9 cellular contexts compared by ENCODE assay signal in the genomic region with DNA sequence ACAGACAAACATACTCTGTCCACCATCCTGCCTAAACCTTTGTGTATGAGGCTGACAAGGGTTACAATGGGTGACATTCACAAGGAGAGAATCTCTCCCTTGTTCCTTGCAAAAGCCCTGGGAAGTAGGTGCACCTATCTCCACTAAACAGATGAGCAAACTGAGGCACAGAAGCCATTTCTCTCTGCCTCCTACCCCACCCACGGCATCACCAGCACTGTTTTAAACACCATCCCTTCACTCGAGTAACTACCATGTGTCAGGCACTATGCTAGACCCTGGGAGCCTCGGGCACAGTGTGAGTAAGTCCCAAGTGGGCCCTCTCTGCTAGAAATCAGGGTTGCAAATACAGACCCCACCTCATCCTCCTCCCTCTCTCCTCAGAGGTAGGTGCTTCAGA. TPM values are rescaled to one million over a fixed set of nuclear protein-coding genes. Genes with fewer than 3 reads are reported as not detected.
A peak's percentile ranks its signal among the peaks of the same experiment; 100 is the strongest.
DNase-seq lines count a peak whose midpoint lies in the region; ATAC-seq and TF ChIP-seq lines count a peak whose summit lies in the region.
"Had no signal": no experiment of that assay in that cellular context is flagged by ENCODE, and none has a peak within 500 bp of the region (broad histone marks: within the 10 kb centered on the region; RNA-seq: fewer than 3 reads in every experiment).

No MANE protein-coding gene starts in this region.

- H3K27ac ChIP-seq in Panc1 (ENCODE audit: low read length) (peak overlapping the region; percentile 86), esophagus (ENCODE audit: low read depth in 2 of 2, low read length in 1 of 2) (no peak overlapping the region), parathyroid adenoma (no peak overlapping the region)

- H3K27me3 ChIP-seq in Panc1 (ENCODE audit: control insufficient read depth, insufficient read depth, low read length) = no peaks in the 10 kb centered on the region
- H3K27me3 ChIP-seq in esophagus (ENCODE audit: control insufficient read depth in 1 of 2, insufficient read depth in 2 of 2, low read length in 2 of 2) = no peaks in the 10 kb centered on the region
- no peaks in the 10 kb centered on the region for H3K27me3 ChIP-seq in parathyroid adenoma (ENCODE audit: control insufficient read depth, insufficient read depth, low read length)

- CTCF ChIA-PET in Panc1 (lab: Charles Lee) = no interaction called here

- in situ Hi-C loops in Panc1 (cut with HindIII; ENCODE audit: low pct_unique_long_range_greater_than_20kb, low sequenced_read_pairs) = no loop called here

- no TSS peak for BruUV-seq in Panc1 (replicated peaks; lab: Mats Ljungman, UMichigan)

- intact Hi-C loops in Panc1 (cut with micrococcal nuclease; ENCODE audit: unreplicated experiment) = no loop called here

- TF ChIP-seq CTCF in Panc1 (IDR thresholded peaks at IDR 0.05) = no peak
- TF ChIP-seq CTCF in parathyroid adenoma (IDR thresholded peaks at IDR 0.05) = no peak

- H3K4me2 ChIP-seq in parathyroid adenoma (ENCODE audit: low read length) = peak overlapping the region; percentile 71

- H3K79me2 ChIP-seq in parathyroid adenoma = peaks cover 16% of the 10 kb centered on the region

- 20 to 29% methylated on average over 3 of the region's 3 CpGs for WGBS in esophagus, 2 donors

- DNase-seq in Panc1 (ENCODE audit: low read depth, low spot score) (no peak), NCI-H82 treated with DMSO at 0.1 percent for 48 hours (lab: John Stamatoyannopoulos, UW; ENCODE audit: unreplicated experiment) (no peak), medulla oblongata (ENCODE audit: extremely low spot score) (no peak)
- no peak for DNase-seq in activated CD4-positive, CD25-positive, alpha-beta regulatory T cell (lab: John Stamatoyannopoulos, UW)
- DNase-seq: occipital lobe had no signal

- no peak for ATAC-seq in Panc1
- no peak for ATAC-seq in GM18498 (IDR thresholded peaks at IDR 0.05; ENCODE audit: unreplicated experiment)

- peaks cover 9% of the 10 kb centered on the region; the same call in 1 of the 2 replicates for H3K36me3 ChIP-seq in ES-I3 (ENCODE audit: insufficient read depth, low read length)
- peaks cover 16% of the 10 kb centered on the region for H3K36me3 ChIP-seq in Panc1 (ENCODE audit: control insufficient read depth, insufficient read depth, low read length)
- peaks cover 2 to 4% of the 10 kb centered on the region in 2 donors for H3K36me3 ChIP-seq in esophagus (ENCODE audit: control insufficient read depth in 2 of 2, insufficient read depth in 2 of 2, low read length in 1 of 2)
- H3K36me3 ChIP-seq in parathyroid adenoma (ENCODE audit: control insufficient read depth, insufficient read depth, low read length) = no peaks in the 10 kb centered on the region

- H3K9ac ChIP-seq in ES-I3 (ENCODE audit: low read depth, low read length) (peak overlapping the region; percentile 99), parathyroid adenoma (no peak overlapping the region)

- H3K9me3 ChIP-seq in ES-I3 (ENCODE audit: control insufficient read depth, insufficient read depth, low read length) (no peaks in the 10 kb centered on the region), Panc1 (ENCODE audit: control insufficient read depth, insufficient read depth, low read depth, low read length) (no peaks in the 10 kb centered on the region), esophagus (ENCODE audit: control insufficient read depth in 2 of 2, insufficient read depth in 1 of 2, low read depth in 1 of 2, low read length in 1 of 2) (no peaks in the 10 kb centered on the region), parathyroid adenoma (ENCODE audit: control insufficient read depth, low read length) (no peaks in the 10 kb centered on the region)

- POLR2A ChIA-PET in Panc1 (lab: Charles Lee) = no interaction called here

- H2AFZ ChIP-seq in parathyroid adenoma = no peak overlapping the region

- peaks cover 6% of the 10 kb centered on the region; the same call in 1 of the 2 replicates for H3K4me1 ChIP-seq in ES-I3 (ENCODE audit: insufficient read depth, low read length)
- peaks cover 20% of the 10 kb centered on the region for H3K4me1 ChIP-seq in Panc1 (ENCODE audit: control insufficient read depth, insufficient read depth, low read length)
- peaks cover 0 to 12% of the 10 kb centered on the region in 2 donors for H3K4me1 ChIP-seq in esophagus (ENCODE audit: control insufficient read depth in 2 of 2, insufficient read depth in 2 of 2, low read length in 1 of 2)
- H3K4me1 ChIP-seq in parathyroid adenoma = peaks cover 4% of the 10 kb centered on the region

- H3K4me3 ChIP-seq in Panc1 (ENCODE audit: low read depth in 2 of 2, low read length in 2 of 2) (peak overlapping the region; percentile 92 to 93), esophagus (ENCODE audit: low read depth in 1 of 2, low read length in 2 of 2) (peak overlapping the region; percentile 86 to 93), parathyroid adenoma (ENCODE audit: low read depth, low read length) (peak overlapping the region; percentile 69)

RNA-seq across cellular contexts. Expression of gene LYAR, which starts 0.9 kb away (rescaled TPM):
- total RNA-seq in Panc1 (2021; ENCODE audit: unreplicated experiment) = 24.3 TPM
- polyA plus RNA-seq in Panc1 (2012; ENCODE audit: insufficient read length) = 18.9 TPM
- 10 to 100 TPM; 15.7 to 17.2 TPM for polyA plus RNA-seq in esophagus

RNA-seq across cellular contexts. Expression of gene ZBTB49, which starts 1.0 kb away (rescaled TPM):
- total RNA-seq in Panc1 (2021; ENCODE audit: unreplicated experiment) = 4.2 TPM
- 2.3 TPM for polyA plus RNA-seq in Panc1 (2012; ENCODE audit: insufficient read length)
- 1 to 10 TPM; 1.5 to 2.0 TPM for polyA plus RNA-seq in esophagus

RNA-seq across cellular contexts. Expression of gene TMEM128, which starts 41.0 kb away (rescaled TPM):
- total RNA-seq in Panc1 (2021; ENCODE audit: unreplicated experiment) = 12.9 TPM
- polyA plus RNA-seq in Panc1 (2012; ENCODE audit: insufficient read length) = 10.5 TPM
- 10 to 100 TPM; 12.5 to 15.7 TPM for polyA plus RNA-seq in esophagus
